25 cellular contexts compared by ENCODE assay signal in genomic region chr20:63322923-63323253, GRCh38. TPM values are rescaled to one million over a fixed set of nuclear protein-coding genes. Genes with fewer than 3 reads are reported as not detected.
"Had no signal": no experiment of that assay in that cellular context is flagged by ENCODE, and none has a peak within 500 bp of the region (broad histone marks: within the 10 kb centered on the region; RNA-seq: fewer than 3 reads in every experiment).

No MANE protein-coding gene starts in this region.

- H3K4me3 ChIP-seq: SJSA1, tibial artery had no signal

- H3K4me1 Mint-ChIP-seq: activated CD4-positive, alpha-beta T cell treated with anti-CD3 and anti-CD28 coated beads for 36 hours had no signal

- H3K36me3 Mint-ChIP-seq: activated naive CD4-positive, alpha-beta T cell treated with anti-CD3 and anti-CD28 coated beads, Interleukin-2, amount 50 U/mL, for 72 hours had no signal

- H3K4me3 Mint-ChIP-seq: activated B cell treated with CpG ODN at 0.5 μM for 24 hours; activated CD4-positive, alpha-beta T cell treated with anti-CD3 and anti-CD28 coated beads for 36 hours; activated T-cell treated with anti-CD3 and anti-CD28 coated beads, Interleukin-2, amount 50 U/mL, for 72 hours had no signal

- ATAC-seq: activated CD4-positive, alpha-beta T cell treated with anti-CD3 and anti-CD28 coated beads for 36 hours; activated naive CD4-positive, alpha-beta T cell treated with anti-CD3 and anti-CD28 coated beads, Interleukin-2, amount 50 U/mL, for 72 hours; activated T-cell treated with anti-CD3 and anti-CD28 coated beads, Interleukin-2, amount 50 U/mL, for 72 hours; foreskin keratinocyte; stimulated activated naive CD8-positive, alpha-beta T cell treated with anti-CD3 and anti-CD28 coated beads, Interleukin-15, Interleukin-2, amounts not matched to agents 100 U/mL and 50 U/mL, for 24 hours had no signal

- H3K27ac Mint-ChIP-seq: activated B cell treated with CpG ODN at 0.5 μM for 24 hours; activated CD4-positive, alpha-beta T cell treated with anti-CD3 and anti-CD28 coated beads for 36 hours; activated naive CD4-positive, alpha-beta T cell treated with anti-CD3 and anti-CD28 coated beads, Interleukin-2, amount 50 U/mL, for 72 hours; activated T-cell treated with anti-CD3 and anti-CD28 coated beads, Interleukin-2, amount 50 U/mL, for 72 hours had no signal

- H3K36me3 ChIP-seq: SJSA1, tibial artery had no signal

- H3K4me1 ChIP-seq: foreskin keratinocyte, SJSA1, tibial artery had no signal

- H3K27ac ChIP-seq: foreskin keratinocyte, SJSA1, tibial artery had no signal

- H3K9me3 ChIP-seq: SJSA1, tibial artery had no signal

- DNase-seq: activated B cell treated with CpG ODN at 0.5 μM for 24 hours; activated CD4-positive, alpha-beta T cell treated with anti-CD3 and anti-CD28 coated beads for 36 hours; activated CD4-positive, alpha-beta T cell treated with anti-CD3 and anti-CD28 coated beads, Interleukin-2, amount 50 U/mL, for 4 hours; activated gamma-delta T cell; activated T-cell treated with anti-CD3 and anti-CD28 coated beads, Interleukin-2, amount 50 U/mL, for 72 hours; effector CD4-positive, alpha-beta T cell; foreskin keratinocyte; hippocampal formation; kidney glomerular epithelial cell; midbrain; stimulated activated CD4-positive, alpha-beta T cell treated with anti-CD3 and anti-CD28 coated beads, Interleukin-4, amount 100 ng/mL, for 1 hour; stimulated activated naive CD8-positive, alpha-beta T cell treated with anti-CD3 and anti-CD28 coated beads, Interleukin-15, Interleukin-2, amounts not matched to agents 100 U/mL and 50 U/mL, for 24 hours; T1000 had no signal

- H3K9me3 Mint-ChIP-seq: activated naive CD4-positive, alpha-beta T cell treated with anti-CD3 and anti-CD28 coated beads, Interleukin-2, amount 50 U/mL, for 72 hours; activated T-cell treated with anti-CD3 and anti-CD28 coated beads, Interleukin-2, amount 50 U/mL, for 72 hours had no signal

RNA-seq across cellular contexts. Expression of gene COL20A1, which starts 29.9 kb away (rescaled TPM):
- total RNA-seq: activated B cell treated with CpG ODN at 0.5 μM for 24 hours, chondrocyte, foreskin keratinocyte, glomerular endothelial cell, liver, omental fat pad, renal cortical epithelial cell, SJSA1, subcutaneous adipose tissue, ureter had no signal
- polyA plus RNA-seq: esophagus, foreskin keratinocyte, liver had no signal

RNA-seq across cellular contexts. Expression of gene CHRNA4, which starts 38.3 kb away (rescaled TPM):
- total RNA-seq: activated B cell treated with CpG ODN at 0.5 μM for 24 hours; activated CD4-positive, alpha-beta T cell treated with anti-CD3 and anti-CD28 coated beads for 36 hours; activated naive CD4-positive, alpha-beta T cell treated with anti-CD3 and anti-CD28 coated beads, Interleukin-2, amount 50 U/mL, for 72 hours; activated T-cell treated with anti-CD3 and anti-CD28 coated beads, Interleukin-2, amount 50 U/mL, for 72 hours; chondrocyte; foreskin keratinocyte; glomerular endothelial cell; omental fat pad; renal cortical epithelial cell; SJSA1; subcutaneous adipose tissue; T-helper 1 cell treated with Interleukin-12 subunit alpha and Interleukin-12 subunit beta and Interleukin-4 antibody, amounts not matched to agents 30 ng/mL and 1 ng/mL, for 36 hours; ureter had no signal
- polyA plus RNA-seq: foreskin keratinocyte had no signal
